Comparison of ENCODE assay signal across 1 cellular context in the genomic region with DNA sequence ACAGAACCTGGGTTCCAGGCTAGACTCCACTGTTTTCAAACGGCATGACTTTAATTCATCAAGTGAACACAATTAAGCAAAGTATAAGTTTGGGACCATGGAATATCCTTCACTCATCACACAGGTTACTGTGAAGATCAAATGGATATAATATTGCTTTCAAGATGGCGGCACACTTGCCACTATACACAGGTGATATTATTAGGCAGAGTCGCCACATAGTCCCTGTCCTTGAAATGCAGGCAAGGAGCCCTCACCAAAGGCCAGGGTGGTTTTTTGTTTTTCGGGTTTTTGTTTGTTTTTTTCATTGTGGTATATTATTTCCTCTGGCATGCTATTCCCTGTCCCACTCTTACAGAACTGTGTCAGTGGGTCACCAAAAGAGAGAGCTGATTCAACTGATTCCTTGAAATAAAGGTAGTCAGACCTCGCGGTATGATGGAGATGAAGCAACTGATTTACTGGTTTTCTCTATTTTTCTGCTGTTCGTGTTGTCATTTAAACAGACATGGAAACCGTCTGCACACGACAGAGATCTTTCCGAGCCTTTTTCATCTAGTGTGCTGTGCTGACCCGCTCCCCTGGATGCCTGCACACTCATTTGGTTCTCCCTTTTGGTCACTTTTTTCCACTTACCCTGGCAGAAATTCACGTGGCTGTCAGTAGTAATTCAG.
TF ChIP-seq lines count a peak whose summit lies in the region.

No MANE protein-coding gene starts in this region.

TF ChIP-seq in GM23338, 12 proteins besides CTCF, POLR2A, EP300 and RAD21:
- TF ChIP-seq ZNF114 (CRISPR knock-in tag; IDR thresholded peaks at IDR 0.05) (no peak), CREB1 (CRISPR knock-in tag; IDR thresholded peaks at IDR 0.05; ENCODE audit: low read depth) (no peak), EZH2 (IDR thresholded peaks at IDR 0.05; ENCODE audit: low read depth, unreplicated experiment) (no peak), EZH2phosphoT487 (IDR thresholded peaks at IDR 0.05; ENCODE audit: unreplicated experiment) (no peak)
TF ChIP-seq in GM23338: peak in this region for 0.
